ENCODE assay signal across 11 cellular contexts in genomic region chr5:172858511-172858989, GRCh38. TPM values are rescaled to one million over a fixed set of nuclear protein-coding genes. Genes with fewer than 3 reads are reported as not detected.
DNase-seq lines count a peak whose midpoint lies in the region; ATAC-seq and TF ChIP-seq lines count a peak whose summit lies in the region.
"Had no signal": no experiment of that assay in that cellular context is flagged by ENCODE, and none has a peak within 500 bp of the region (broad histone marks: within the 10 kb centered on the region; RNA-seq: fewer than 3 reads in every experiment).

No MANE protein-coding gene starts in this region.

- H3K27me3 ChIP-seq in ascending aorta (no peaks in the 10 kb centered on the region), lower lobe of right lung (ENCODE audit: low read depth) (no peaks in the 10 kb centered on the region), stomach smooth muscle (ENCODE audit: control insufficient read depth in 1 of 2, insufficient read depth in 2 of 2, low read length in 2 of 2) (no peaks in the 10 kb centered on the region)

- H3K36me3 ChIP-seq in ascending aorta (no peaks in the 10 kb centered on the region), lower lobe of right lung (no peaks in the 10 kb centered on the region), stomach smooth muscle (ENCODE audit: control insufficient read depth in 2 of 2, insufficient read depth in 2 of 2, low read length in 2 of 2) (no peaks in the 10 kb centered on the region)

- H3K4me3 ChIP-seq in ascending aorta = no peak overlapping the region
- H3K4me3 ChIP-seq in lower lobe of right lung = no peak overlapping the region
- H3K4me3 ChIP-seq in stomach smooth muscle (ENCODE audit: low read length in 2 of 2) = peak overlapping the region in 1 of 2 donors; percentile 8

- no peaks in the 10 kb centered on the region for H3K27me3 Mint-ChIP-seq in naive thymus-derived CD8-positive, alpha-beta T cell
- H3K27me3 Mint-ChIP-seq: stimulated activated memory B cell treated with anti-CD40 and anti-IgM and Interleukin-4, amounts not matched to agents 10 μg/mL and 1 μg/mL and 100 μg/mL, for 72 hours had no signal

- DNase-seq in HT-29 (ENCODE audit: low spot score) (peak; percentile 66), ascending aorta (ENCODE audit: low spot score in 2 of 2) (no peak), lower lobe of right lung (no peak), NCI-H2029 treated with DMSO at 0.1 percent for 48 hours (lab: John Stamatoyannopoulos, UW) (no peak)
- no peak for DNase-seq in naive thymus-derived CD8-positive, alpha-beta T cell
- no peak for DNase-seq in activated CD4-positive, alpha-beta T cell treated with anti-CD3 and anti-CD28 coated beads, Interleukin-2, amount 50 U/mL, for 4 hours
- DNase-seq: DND-41, NCI-H2107 had no signal

- no peak for TF ChIP-seq CTCF in ascending aorta (IDR thresholded peaks at IDR 0.05)
- no peak for TF ChIP-seq CTCF in lower lobe of right lung (IDR thresholded peaks at IDR 0.05)

- H3K9me3 ChIP-seq in ascending aorta = no peaks in the 10 kb centered on the region
- no peaks in the 10 kb centered on the region for H3K9me3 ChIP-seq in lower lobe of right lung
- no peaks in the 10 kb centered on the region for H3K9me3 ChIP-seq in stomach smooth muscle (ENCODE audit: control insufficient read depth in 2 of 2, low read length in 2 of 2)

- H3K27ac Mint-ChIP-seq in naive thymus-derived CD8-positive, alpha-beta T cell = peak overlapping the region in 1 of 10 donors; percentile 71
- H3K27ac Mint-ChIP-seq: stimulated activated memory B cell treated with anti-CD40 and anti-IgM and Interleukin-4, amounts not matched to agents 10 μg/mL and 1 μg/mL and 100 μg/mL, for 72 hours had no signal

- H3K9me3 Mint-ChIP-seq in naive thymus-derived CD8-positive, alpha-beta T cell = no peaks in the 10 kb centered on the region
- H3K9me3 Mint-ChIP-seq: stimulated activated memory B cell treated with anti-CD40 and anti-IgM and Interleukin-4, amounts not matched to agents 10 μg/mL and 1 μg/mL and 100 μg/mL, for 72 hours had no signal

- peak overlapping the region; percentile 88 to 97 for H3K27ac ChIP-seq in ascending aorta
- peak overlapping the region; percentile 78 for H3K27ac ChIP-seq in lower lobe of right lung
- peak overlapping the region; percentile 90 for H3K27ac ChIP-seq in stomach smooth muscle (ENCODE audit: low read length)

- ATAC-seq in lower lobe of right lung = no peak
- no peak for ATAC-seq in activated CD4-positive, CD25-positive, alpha-beta regulatory T cell treated with anti-CD3 and anti-CD28 coated beads, Interleukin-2, amount 50 U/mL, for 24 hours
- no peak for ATAC-seq in naive thymus-derived CD8-positive, alpha-beta T cell
- ATAC-seq: stimulated activated memory B cell treated with anti-CD40 and anti-IgM and Interleukin-4, amounts not matched to agents 10 μg/mL and 1 μg/mL and 100 μg/mL, for 72 hours had no signal

- H3K36me3 Mint-ChIP-seq in naive thymus-derived CD8-positive, alpha-beta T cell = peaks cover 0 to 22% (median 3%) of the 10 kb centered on the region in 3 donors

- no peak overlapping the region for H3K4me3 Mint-ChIP-seq in naive thymus-derived CD8-positive, alpha-beta T cell
- H3K4me3 Mint-ChIP-seq: stimulated activated memory B cell treated with anti-CD40 and anti-IgM and Interleukin-4, amounts not matched to agents 10 μg/mL and 1 μg/mL and 100 μg/mL, for 72 hours had no signal

- POLR2A ChIA-PET in naive thymus-derived CD8-positive, alpha-beta T cell (lab: Charles Lee) = interaction anchor here (0.6 kb wide), 1 partner anchor 17 kb away, joined by 3 read pairs; no protein-coding TSS in a partner anchor

- intact Hi-C loops in ascending aorta (cut with DNase I) (no loop called here), lower lobe of right lung (cut with DNase I) (no loop called here)

- peaks cover 41 to 85% (median 77%) of the 10 kb centered on the region in 4 donors for H3K4me1 Mint-ChIP-seq in naive thymus-derived CD8-positive, alpha-beta T cell

- peak overlapping the region in 1 of 2 donors; percentile 42 for H3K9ac ChIP-seq in stomach smooth muscle (ENCODE audit: low read length in 2 of 2)

- peaks cover 40 to 74% of the 10 kb centered on the region in 2 donors for H3K4me1 ChIP-seq in ascending aorta
- peaks cover 83% of the 10 kb centered on the region for H3K4me1 ChIP-seq in lower lobe of right lung
- H3K4me1 ChIP-seq in stomach smooth muscle (ENCODE audit: control insufficient read depth, insufficient read depth, low read length) = peaks cover 81% of the 10 kb centered on the region

RNA-seq across cellular contexts. Expression of gene ERGIC1, which starts 24.5 kb away (rescaled TPM):
- total RNA-seq in HT-29 (2014; rRNA removed; shearing (Covaris generic)) = 132 and 159 TPM in 2 replicates
- total RNA-seq in ascending aorta (184 TPM), lower lobe of right lung (177 TPM)
- total RNA-seq in naive thymus-derived CD8-positive, alpha-beta T cell = 10 to 100 TPM; 68.0 to 74.4 TPM
- 10 to 100 TPM; 18.4 to 23.8 (median 21.5) TPM for polyA plus RNA-seq in naive thymus-derived CD8-positive, alpha-beta T cell
